2 cellular contexts compared by ENCODE assay signal in genomic region chr1:28260803-28261174, GRCh38.
TF ChIP-seq lines count a peak whose summit lies in the region.

No MANE protein-coding gene starts in this region.

TF ChIP-seq in endothelial cell of umbilical vein, 7 proteins besides CTCF, POLR2A, EP300 and RAD21:
- TF ChIP-seq MAX (IDR thresholded peaks at IDR 0.05; ENCODE audit: insufficient read depth, insufficient read length) (no peak), JUN (IDR thresholded peaks at IDR 0.05; ENCODE audit: borderline replicate concordance, insufficient read depth, insufficient read length, low read depth) (no peak), MYC (IDR thresholded peaks at IDR 0.05; ENCODE audit: low read depth, low read length) (no peak), POLR2AphosphoS5 (IDR thresholded peaks at IDR 0.05; ENCODE audit: insufficient read depth, low read depth, low read length) (no peak), EZH2 (IDR thresholded peaks at IDR 0.05; ENCODE audit: borderline replicate concordance, low read depth, low read length, severe bottlenecking) (no peak), GATA2 (IDR thresholded peaks at IDR 0.05; ENCODE audit: insufficient read depth, insufficient read length, low read depth, low read length) (no peak), FOS (IDR thresholded peaks at IDR 0.05; ENCODE audit: borderline replicate concordance, insufficient read depth, low read length) (no peak)

TF ChIP-seq in GM12891, 5 proteins besides CTCF, POLR2A, EP300 and RAD21:
- TF ChIP-seq PAX5 (IDR thresholded peaks at IDR 0.05; ENCODE audit: insufficient read depth, low read length, severe bottlenecking) (no peak), SPI1 (IDR thresholded peaks at IDR 0.05; ENCODE audit: low read depth, low read length) (no peak), TAF1 (IDR thresholded peaks at IDR 0.05; ENCODE audit: low read depth, low read length) (no peak), POU2F2 (IDR thresholded peaks at IDR 0.05; ENCODE audit: low read depth, low read length) (no peak), POLR2AphosphoS5 (IDR thresholded peaks at IDR 0.05; ENCODE audit: low read depth, low read length) (no peak)
